ENCODE assay signal across 8 cellular contexts in the genomic region with DNA sequence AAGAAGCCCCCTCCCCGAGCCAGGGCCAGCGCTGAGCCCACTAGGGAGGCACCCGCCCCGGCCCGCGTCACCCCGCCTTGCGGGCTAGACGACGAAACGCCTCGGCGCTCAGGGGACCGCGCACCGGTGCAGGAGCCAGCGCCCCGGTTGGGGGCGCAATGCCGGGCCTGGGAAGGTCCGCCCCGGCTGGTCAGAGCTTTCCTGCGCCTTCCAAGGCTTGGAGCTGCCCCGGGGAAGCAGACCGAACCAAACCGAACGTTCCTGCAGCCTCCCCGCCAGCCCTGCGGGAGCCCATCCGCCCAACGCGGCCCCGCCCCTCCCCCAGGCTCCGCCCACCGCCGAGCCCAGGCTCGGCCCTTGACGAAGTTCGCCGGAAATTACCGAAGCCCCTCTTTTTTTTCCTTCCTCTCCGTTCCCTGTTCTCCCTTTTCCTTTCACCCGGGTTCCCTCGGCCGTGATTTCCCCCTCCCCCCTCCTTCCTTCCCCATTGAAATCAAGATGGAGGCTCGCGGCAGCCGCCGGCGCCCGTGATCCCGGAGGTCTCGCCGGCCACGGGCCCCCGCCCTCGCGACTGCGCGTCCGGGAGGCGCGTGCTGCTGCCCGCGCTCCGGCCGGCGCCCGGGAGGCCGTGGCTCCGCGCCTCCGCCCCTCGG.
DNase-seq lines count a peak whose midpoint lies in the region; ATAC-seq and TF ChIP-seq lines count a peak whose summit lies in the region.

TSS of gene TRIO (plus strand) at position 487 of the 653 bp plus-strand sequence. CDS start 384 bp downstream, outside the sequence.

- H3K36me3 ChIP-seq in ACC112 (ENCODE audit: insufficient read depth, low read length), result no peaks in the 10 kb centered on the region

- H3K27me3 ChIP-seq in ACC112 (ENCODE audit: insufficient read depth, low read length), result no peaks in the 10 kb centered on the region

- H3K4me1 ChIP-seq in ACC112 (ENCODE audit: control insufficient read depth, insufficient read depth, low read length, unreplicated experiment), result peaks cover 24% of the 10 kb centered on the region

- H3K27ac ChIP-seq in ACC112 (ENCODE audit: low read depth, low read length), result peak within 1 kb of the TSS; percentile 88

- DNase-seq in NCI-H2171 treated with DMSO at 0.1 percent for 48 hours (lab: John Stamatoyannopoulos, UW) (peak; percentile 97), choroid plexus epithelial cell (ENCODE audit: low read depth) (peak; percentile 93), kidney tubule cell (ENCODE audit: low spot score) (peak; percentile 93)
- DNase-seq in activated CD4-positive, alpha-beta T cell treated with anti-CD3 and anti-CD28 coated beads for 1 hour, result peak; percentile 64
- peak; percentile 32 to 77 for DNase-seq in stimulated activated CD4-positive, alpha-beta T cell treated with anti-CD3 and anti-CD28 coated beads, Interleukin-1b, Interleukin-23, amount 100 ng/mL, for 1 hour (ENCODE audit: low read depth in 2 of 2)

- H3K4me3 ChIP-seq in ACC112 (ENCODE audit: low read depth, low read length), result peak within 1 kb of the TSS; percentile 86
- peak within 1 kb of the TSS; percentile 93 for H3K4me3 ChIP-seq in choroid plexus epithelial cell (ENCODE audit: low read depth, low read length)

- ATAC-seq in GM18867 (IDR thresholded peaks at IDR 0.05; ENCODE audit: unreplicated experiment), result peak; percentile 42
- peak; percentile 35 for ATAC-seq in HG03103 (IDR thresholded peaks at IDR 0.05; ENCODE audit: low read depth, unreplicated experiment)

- TF ChIP-seq CTCF in choroid plexus epithelial cell (conservative IDR thresholded peaks at IDR 0.05; ENCODE audit: low read depth, low read length), result peak; percentile 60

- peak within 1 kb of the TSS; percentile 78 for H2AFZ ChIP-seq in ACC112 (ENCODE audit: low read length, unreplicated experiment)

- H3K79me2 ChIP-seq in ACC112 (ENCODE audit: control insufficient read depth, insufficient read depth, low read length, unreplicated experiment), result peaks cover 47% of the 10 kb centered on the region

Comparison
In these comparisons a context has a peak if more than half of its experiments do, and no peak if none do; other contexts are left out.
1. Peak in every context shown above with its lines: DNase-seq, ATAC-seq, H3K4me3 ChIP-seq and H3K27ac ChIP-seq.